12 cellular contexts compared by ENCODE assay signal in the genomic region with DNA sequence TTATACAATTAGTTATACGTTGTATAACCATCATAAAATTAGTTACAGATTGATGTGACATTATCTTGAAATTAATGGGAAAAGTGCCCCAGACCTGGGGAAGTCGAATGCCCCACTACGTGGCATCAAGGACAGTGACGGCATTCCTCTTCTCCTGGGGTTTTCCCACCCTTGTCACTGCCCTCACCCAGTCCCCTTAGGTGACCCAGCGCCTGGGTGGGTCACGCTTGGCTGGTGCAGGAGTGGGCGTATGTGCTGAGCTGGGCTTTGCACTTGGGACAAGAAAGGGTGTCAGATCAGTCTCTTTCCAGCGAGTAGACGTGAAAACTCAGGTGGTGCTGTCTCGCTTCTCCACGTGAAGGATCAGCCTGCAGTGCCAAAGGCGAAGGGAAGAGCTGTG. TPM values are rescaled to one million over a fixed set of nuclear protein-coding genes. Genes with fewer than 3 reads are reported as not detected.
A peak's percentile ranks its signal among the peaks of the same experiment; 100 is the strongest.
DNase-seq lines count a peak whose midpoint lies in the region; ATAC-seq and TF ChIP-seq lines count a peak whose summit lies in the region.
"Had no signal": no experiment of that assay in that cellular context is flagged by ENCODE, and none has a peak within 500 bp of the region (broad histone marks: within the 10 kb centered on the region; RNA-seq: fewer than 3 reads in every experiment).

No MANE protein-coding gene starts in this region.

- H2AFZ ChIP-seq in GM23248, result no peak overlapping the region

- no peaks in the 10 kb centered on the region for H3K9me2 ChIP-seq in GM23248 (ENCODE audit: insufficient read depth)

- DNase-seq in CD4-positive, CD25-positive, alpha-beta regulatory T cell, result no peak
- peak; percentile 36 for DNase-seq in GM23248
- no peak for DNase-seq in activated naive CD8-positive, alpha-beta T cell treated with anti-CD3 and anti-CD28 coated beads, Interleukin-2, amount 50 U/mL, for 24 hours
- DNase-seq in nephron progenitor cell, result no peak
- no peak for DNase-seq in body of pancreas
- DNase-seq in ACHN, result no peak
- DNase-seq in SK-N-DZ (ENCODE audit: low spot score), result no peak
- DNase-seq in KG1 (lab: John Stamatoyannopoulos, UW), result no peak
- DNase-seq: activated gamma-delta T cell, Kasumi-1 had no signal

- peak overlapping the region in 2 of 4 donors; percentile 21 to 57 for H3K4me3 Mint-ChIP-seq in CD4-positive, CD25-positive, alpha-beta regulatory T cell
- peak overlapping the region; percentile 21 for H3K4me3 Mint-ChIP-seq in activated naive CD8-positive, alpha-beta T cell treated with anti-CD3 and anti-CD28 coated beads, Interleukin-2, amount 50 U/mL, for 24 hours
- peak overlapping the region; percentile 2 for H3K4me3 Mint-ChIP-seq in nephron progenitor cell

- peaks cover 17% of the 10 kb centered on the region for H3K36me3 Mint-ChIP-seq in CD4-positive, CD25-positive, alpha-beta regulatory T cell
- peaks cover 11% of the 10 kb centered on the region for H3K36me3 Mint-ChIP-seq in activated naive CD8-positive, alpha-beta T cell treated with anti-CD3 and anti-CD28 coated beads, Interleukin-2, amount 50 U/mL, for 24 hours (ENCODE audit: low read depth)
- peaks cover 31% of the 10 kb centered on the region for H3K36me3 Mint-ChIP-seq in nephron progenitor cell (ENCODE audit: low read depth)

- no peaks in the 10 kb centered on the region for H3K9me3 ChIP-seq in CD4-positive, CD25-positive, alpha-beta regulatory T cell (ENCODE audit: control insufficient read depth in 2 of 2, low read length in 2 of 2)
- H3K9me3 ChIP-seq in GM23248 (ENCODE audit: low read depth) (no peaks in the 10 kb centered on the region), body of pancreas (no peaks in the 10 kb centered on the region)
- H3K9me3 ChIP-seq: right lobe of liver had no signal

- peaks cover 34 to 89% (median 58%) of the 10 kb centered on the region in 4 donors for H3K4me1 Mint-ChIP-seq in CD4-positive, CD25-positive, alpha-beta regulatory T cell
- H3K4me1 Mint-ChIP-seq in activated naive CD8-positive, alpha-beta T cell treated with anti-CD3 and anti-CD28 coated beads, Interleukin-2, amount 50 U/mL, for 24 hours, result peaks cover 71% of the 10 kb centered on the region
- peaks cover 72% of the 10 kb centered on the region for H3K4me1 Mint-ChIP-seq in nephron progenitor cell

- H3K4me1 ChIP-seq in CD4-positive, CD25-positive, alpha-beta regulatory T cell (ENCODE audit: control insufficient read depth, insufficient read depth, low read length, poor library complexity, severe bottlenecking), result peaks cover 50% of the 10 kb centered on the region
- H3K4me1 ChIP-seq in GM23248 (ENCODE audit: insufficient read depth) (peaks cover 52% of the 10 kb centered on the region), body of pancreas (peaks cover 23% of the 10 kb centered on the region)

- no peak for TF ChIP-seq POLR2A in body of pancreas (IDR thresholded peaks at IDR 0.05)

- H3K36me3 ChIP-seq in CD4-positive, CD25-positive, alpha-beta regulatory T cell (ENCODE audit: control insufficient read depth, insufficient read depth, low read length), result peaks cover 5% of the 10 kb centered on the region
- H3K36me3 ChIP-seq in GM23248 (ENCODE audit: low read depth) (no peaks in the 10 kb centered on the region), body of pancreas (replicated peaks in 1 of 2; ENCODE audit: insufficient read depth in 1 of 2, low read depth in 2 of 2) (no peaks in the 10 kb centered on the region)
- H3K36me3 ChIP-seq: right lobe of liver had no signal

- intact Hi-C loops in body of pancreas (cut with DNase I), result no loop called here

- H3K4me3 ChIP-seq in CD4-positive, CD25-positive, alpha-beta regulatory T cell (ENCODE audit: low read depth, low read length), result no peak overlapping the region
- H3K4me3 ChIP-seq in GM23248 (peak overlapping the region; percentile 62), body of pancreas (no peak overlapping the region)
- H3K4me3 ChIP-seq: lung, right lobe of liver had no signal

- H3F3A ChIP-seq in GM23248 (ENCODE audit: insufficient read depth), result peaks cover 24% of the 10 kb centered on the region

- TF ChIP-seq CTCF in nephron progenitor cell (IDR thresholded peaks at IDR 0.05) (no peak), body of pancreas (IDR thresholded peaks at IDR 0.05) (no peak)

- WGBS in GM23248 (ENCODE audit: low coverage in 1 of 2, low lambda C conversion rate in 2 of 2, missing lambda C conversion rate in 2 of 2), 2 experiments, result 24 to 26% methylated on average over 12 of the region's 12 CpGs
- 65 to 70% methylated on average over 12 of the region's 12 CpGs for WGBS in body of pancreas, 2 donors

- H3K27ac ChIP-seq in CD4-positive, CD25-positive, alpha-beta regulatory T cell (ENCODE audit: insufficient read depth, low read length, poor library complexity, severe bottlenecking), result no peak overlapping the region
- H3K27ac ChIP-seq in GM23248, result peak overlapping the region; percentile 99
- no peak overlapping the region for H3K27ac ChIP-seq in body of pancreas
- H3K27ac ChIP-seq: right lobe of liver had no signal

- in situ Hi-C loops in GM23248 (cut with MboI) (no loop called here), ACHN (cut with HindIII; ENCODE audit: low pct_ligation_motif_present, low pct_unique_long_range_greater_than_20kb, low sequenced_read_pairs) (no loop called here)

- peak overlapping the region; percentile 86 for H3K4me2 ChIP-seq in GM23248 (ENCODE audit: unreplicated experiment)

- H3K27me3 Mint-ChIP-seq in CD4-positive, CD25-positive, alpha-beta regulatory T cell, result no peaks in the 10 kb centered on the region
- H3K27me3 Mint-ChIP-seq in activated naive CD8-positive, alpha-beta T cell treated with anti-CD3 and anti-CD28 coated beads, Interleukin-2, amount 50 U/mL, for 24 hours, result no peaks in the 10 kb centered on the region
- peaks cover 4% of the 10 kb centered on the region for H3K27me3 Mint-ChIP-seq in nephron progenitor cell (ENCODE audit: low read depth, poor library complexity)

- peaks cover 99% of the 10 kb centered on the region for H3K79me2 ChIP-seq in GM23248 (ENCODE audit: insufficient read depth)

- H3K9ac ChIP-seq in GM23248, result peak overlapping the region; percentile 89

- ATAC-seq in CD4-positive, CD25-positive, alpha-beta regulatory T cell (ENCODE audit: low read depth in 2 of 2), result no peak
- no peak for ATAC-seq in activated naive CD8-positive, alpha-beta T cell treated with anti-CD3 and anti-CD28 coated beads, Interleukin-2, amount 50 U/mL, for 24 hours
- ATAC-seq in body of pancreas, result no peak
- ATAC-seq: right lobe of liver had no signal

- H3K27me3 ChIP-seq in CD4-positive, CD25-positive, alpha-beta regulatory T cell (ENCODE audit: control insufficient read depth, insufficient read depth, low read length), result no peaks in the 10 kb centered on the region
- H3K27me3 ChIP-seq in GM23248 (replicated peaks; ENCODE audit: insufficient read depth) (no peaks in the 10 kb centered on the region), body of pancreas (no peaks in the 10 kb centered on the region)
- H3K27me3 ChIP-seq: right lobe of liver had no signal

- no peaks in the 10 kb centered on the region for H3K9me3 Mint-ChIP-seq in CD4-positive, CD25-positive, alpha-beta regulatory T cell
- H3K9me3 Mint-ChIP-seq in activated naive CD8-positive, alpha-beta T cell treated with anti-CD3 and anti-CD28 coated beads, Interleukin-2, amount 50 U/mL, for 24 hours, result no peaks in the 10 kb centered on the region
- H3K9me3 Mint-ChIP-seq in nephron progenitor cell, result no peaks in the 10 kb centered on the region

- H3K27ac Mint-ChIP-seq in CD4-positive, CD25-positive, alpha-beta regulatory T cell, result peak overlapping the region in 2 of 3 donors; percentile 38 to 89
- H3K27ac Mint-ChIP-seq in activated naive CD8-positive, alpha-beta T cell treated with anti-CD3 and anti-CD28 coated beads, Interleukin-2, amount 50 U/mL, for 24 hours, result no peak overlapping the region
- H3K27ac Mint-ChIP-seq in nephron progenitor cell, result peak overlapping the region; percentile 22

- H4K20me1 ChIP-seq in GM23248 (ENCODE audit: insufficient read depth), result no peaks in the 10 kb centered on the region

RNA-seq across cellular contexts. Expression of gene FOXK1, which starts 7.6 kb away (rescaled TPM):
- total RNA-seq in CD4-positive, CD25-positive, alpha-beta regulatory T cell, result 55.1 TPM
- 1 to 10 TPM; 1.8 to 4.1 (median 2.3) TPM for polyA plus RNA-seq in CD4-positive, CD25-positive, alpha-beta regulatory T cell
- 16.4 and 21.4 TPM in 2 replicates for total RNA-seq in GM23248 (2014; rRNA removed; shearing (Covaris generic))
- 7.4 and 8.5 TPM in 2 replicates for polyA plus RNA-seq in GM23248 (2016; fragmentation: Nextera tagmentation; extraction: Ambion mirVana)
- 10 to 100 TPM; 16.2 to 17.6 TPM for total RNA-seq in body of pancreas
- polyA plus RNA-seq in SK-N-DZ (2014; cell fraction: cytosol; rRNA removed), result 10.5 and 11.9 TPM in 2 replicates
- polyA plus RNA-seq in SK-N-DZ (2014; cell fraction: nucleus; rRNA removed), result 11.5 and 14.7 TPM in 2 replicates
